11 cellular contexts compared by ENCODE assay signal in genomic region chr4:74451214-74451661, GRCh38. TPM values are rescaled to one million over a fixed set of nuclear protein-coding genes. Genes with fewer than 3 reads are reported as not detected.
A peak's percentile ranks its signal among the peaks of the same experiment; 100 is the strongest.
DNase-seq lines count a peak whose midpoint lies in the region; ATAC-seq, FAIRE-seq and TF ChIP-seq lines count a peak whose summit lies in the region.
"Had no signal": no experiment of that assay in that cellular context is flagged by ENCODE, and none has a peak within 500 bp of the region (broad histone marks: within the 10 kb centered on the region; RNA-seq: fewer than 3 reads in every experiment).

No MANE protein-coding gene starts in this region.

- peak; percentile 68 for DNase-seq in EL
- DNase-seq in NOMO-1 (lab: John Stamatoyannopoulos, UW; ENCODE audit: unreplicated experiment in 2 of 2): peak; percentile 49 to 75
- no peak for DNase-seq in H1 (ENCODE audit: low read depth in 1 of 2, low spot score in 2 of 2)
- DNase-seq in non-pigmented ciliary epithelial cell (ENCODE audit: low read depth): peak; percentile 56
- DNase-seq in NCI-H1105 treated with DMSO at 0.1 percent for 48 hours (lab: John Stamatoyannopoulos, UW): no peak
- DNase-seq in NCI-H345 (lab: John Stamatoyannopoulos, UW): no peak
- DNase-seq: central memory CD4-positive, alpha-beta T cell; NCI-H510A; stimulated activated naive CD8-positive, alpha-beta T cell treated with anti-CD3 and anti-CD28 coated beads, Interleukin-15, Interleukin-2, amounts not matched to agents 100 U/mL and 50 U/mL, for 24 hours had no signal

- CTCF ChIA-PET in H1 (lab: Charles Lee; ENCODE audit: partially characterized antibody): interaction anchor here (0.8 to 1.6 kb wide), 2 partner anchors 24 to 80 kb away, joined by 3 to 5 read pairs; no protein-coding TSS in a partner anchor

- H4K20me1 ChIP-seq in H1 (replicated peaks in 1 of 2; ENCODE audit: control insufficient read depth in 1 of 2, insufficient read depth in 2 of 2, low read length in 2 of 2): no peaks in the 10 kb centered on the region

- H3K4ac ChIP-seq in H1 (replicated peaks; ENCODE audit: insufficient read length, low read depth, low read length): no peak overlapping the region

- no peak for TF ChIP-seq EP300 in H1 (IDR thresholded peaks at IDR 0.05; ENCODE audit: borderline replicate concordance in 1 of 2, low read depth in 2 of 2, low read length in 2 of 2)

- no peaks in the 10 kb centered on the region for H3K23me2 ChIP-seq in H1 (ENCODE audit: low read depth, low read length)

- no peak overlapping the region for H2BK5ac ChIP-seq in H1 (ENCODE audit: low read depth, low read length)

- H3K9me3 ChIP-seq in H1 (ENCODE audit: insufficient read depth in 2 of 2, low read depth in 1 of 2, low read length in 1 of 2): no peaks in the 10 kb centered on the region

- ATAC-seq in GM18867 (IDR thresholded peaks at IDR 0.05; ENCODE audit: unreplicated experiment): no peak
- ATAC-seq in HG02759 (IDR thresholded peaks at IDR 0.05; ENCODE audit: unreplicated experiment): no peak
- ATAC-seq: stimulated activated naive CD8-positive, alpha-beta T cell treated with anti-CD3 and anti-CD28 coated beads, Interleukin-15, Interleukin-2, amounts not matched to agents 100 U/mL and 50 U/mL, for 24 hours had no signal

- H2AFZ ChIP-seq in H1 (ENCODE audit: low read length): no peak overlapping the region

- H3K4me3 ChIP-seq in H1 (ENCODE audit: extremely low read depth in 1 of 4, insufficient read depth in 2 of 4, low read depth in 3 of 4, low read length in 4 of 4): no peak overlapping the region

- no peak overlapping the region for H2AK5ac ChIP-seq in H1 (ENCODE audit: low read depth, low read length)

- H3K56ac ChIP-seq in H1 (replicated peaks; ENCODE audit: insufficient read length, low read depth, low read length): no peak overlapping the region

- H2BK20ac ChIP-seq in H1 (ENCODE audit: low read length): no peak overlapping the region

- peak; percentile 74 for FAIRE-seq in H1 (lab: Jason Lieb, UNC)

- H2BK15ac ChIP-seq in H1 (ENCODE audit: low read length): no peak overlapping the region

- TF ChIP-seq RAD21 in H1 (IDR thresholded peaks at IDR 0.05 in 1 of 2, conservative IDR thresholded peaks at IDR 0.05 in 1 of 2; ENCODE audit: low read depth in 2 of 2, low read length in 2 of 2): no peak

- H3K36me3 ChIP-seq in H1 (ENCODE audit: control insufficient read depth in 2 of 4, insufficient read depth in 4 of 4, low read length in 3 of 4): no peaks in the 10 kb centered on the region

- H4K8ac ChIP-seq in H1 (ENCODE audit: extremely low read depth, insufficient read depth, low read length): no peak overlapping the region

- H3K4me2 ChIP-seq in H1 (ENCODE audit: insufficient read depth in 1 of 2, low read depth in 2 of 2, low read length in 2 of 2): no peak overlapping the region

- peaks cover 0 to 2% (median 0%) of the 10 kb centered on the region in 4 experiments; a peak in 1 of 7 replicates for H3K4me1 ChIP-seq in H1 (replicated peaks in 1 of 4; ENCODE audit: control insufficient read depth in 3 of 4, insufficient read depth in 4 of 4, low read length in 3 of 4)

- no peak overlapping the region for H2BK12ac ChIP-seq in H1 (ENCODE audit: low read depth, low read length)

- no peak overlapping the region for H3K23ac ChIP-seq in H1 (ENCODE audit: insufficient read length)

- peaks cover 0 to 2% (median 0%) of the 10 kb centered on the region in 4 experiments; a peak in 3 of 7 replicates for H3K27me3 ChIP-seq in H1 (replicated peaks in 1 of 4; ENCODE audit: control insufficient read depth in 3 of 4, extremely low read depth in 1 of 4, insufficient read depth in 3 of 4, low read length in 3 of 4)

- no peak for TF ChIP-seq CTCF in H1 (IDR thresholded peaks at IDR 0.05; ENCODE audit: control extremely low read depth in 1 of 3, insufficient read depth in 1 of 3, low read depth in 1 of 3, low read length in 3 of 3)

- H4K91ac ChIP-seq in H1 (replicated peaks; ENCODE audit: insufficient read length, low read length): no peak overlapping the region

- no peak overlapping the region for H2BK120ac ChIP-seq in H1 (replicated peaks; ENCODE audit: low read depth, low read length)

- TF ChIP-seq POLR2A in H1 (IDR thresholded peaks at IDR 0.05; ENCODE audit: control extremely low read depth in 1 of 2, low read depth in 2 of 2, low read length in 2 of 2): no peak

- WGBS in H1 (ENCODE audit: extremely low coverage in 1 of 2, insufficient coverage in 1 of 2, insufficient read length in 1 of 2, insufficient replicate concordance in 2 of 2, low coverage in 1 of 2, low lambda C conversion rate in 2 of 2, missing lambda C conversion rate in 1 of 2), 2 experiments: 84% methylated on average over 1 of the region's 1 CpG; no CpG with 5 or more reads in 1 of the 2 experiments

- no peaks in the 10 kb centered on the region for H3K79me1 ChIP-seq in H1 (ENCODE audit: low read depth, low read length)

- no peak overlapping the region for H3K27ac ChIP-seq in H1 (ENCODE audit: low read depth, low read length)

- H4K5ac ChIP-seq in H1 (ENCODE audit: insufficient read length, low read depth, low read length): no peak overlapping the region

- no peaks in the 10 kb centered on the region for H3K79me2 ChIP-seq in H1 (ENCODE audit: control insufficient read depth in 1 of 2, insufficient read depth in 2 of 2, low read length in 2 of 2)

- no peak overlapping the region for H3K9ac ChIP-seq in H1 (replicated peaks in 1 of 4; ENCODE audit: extremely low read depth in 1 of 4, low read depth in 3 of 4, low read length in 3 of 4)

- no peak overlapping the region for H3K14ac ChIP-seq in H1 (ENCODE audit: insufficient read length)

- H3K18ac ChIP-seq in H1 (ENCODE audit: extremely low read depth, low read length): no peak overlapping the region

- POLR2A ChIA-PET in H1 (lab: Charles Lee; ENCODE audit: partially characterized antibody): interaction anchor here (0.7 kb wide), 1 partner anchor 12 kb away, joined by 3 read pairs; no protein-coding TSS in a partner anchor

TF ChIP-seq in H1, 55 proteins besides CTCF, POLR2A, EP300 and RAD21:
- peak; percentile 54; the same call in 1 of the 2 replicates for TF ChIP-seq JUND (IDR thresholded peaks at IDR 0.05; ENCODE audit: low read length)
- no peak for TF ChIP-seq SAP30 (IDR thresholded peaks at IDR 0.05; ENCODE audit: insufficient read depth, insufficient replicate concordance, low read length)

RNA-seq across cellular contexts. Expression of gene AREG, which starts 6.3 kb away (rescaled TPM):
- total RNA-seq in H1 (2021; fragmentation: NEBNext Ultra II Directional; extraction: Animal tissue kit (Norgen Biotek cat#: 25700)): not detected in 2 replicates
- polyA plus RNA-seq in H1 (2011; rRNA removed): not detected in 2 replicates
- not detected for polyA plus RNA-seq in H1 (2011; cell fraction: cytosol; rRNA removed)
- not detected for polyA plus RNA-seq in H1 (2011; cell fraction: nucleus; rRNA removed)
- not detected in 4 replicates for polyA plus RNA-seq in H1 (2012, experiment 1 of 2)
- not detected for polyA plus RNA-seq in H1 (2012, experiment 2 of 2)
- polyA plus RNA-seq in H1 (2013, experiment 1 of 2): 0.51 TPM
- 0.52 TPM for polyA plus RNA-seq in H1 (2013, experiment 2 of 2)
- polyA minus RNA-seq in H1 (2011; rRNA and poly(A)+ RNA removed): not detected in 2 replicates
- polyA minus RNA-seq in H1 (2011; cell fraction: cytosol; rRNA and poly(A)+ RNA removed): not detected
- polyA minus RNA-seq in H1 (2011; cell fraction: nucleus; rRNA and poly(A)+ RNA removed): not detected

Comparison
In these comparisons a context has a peak if more than half of its experiments do, and no peak if none do; other contexts are left out.
1. DNase-seq: peak in EL (single experiment), NOMO-1 (2 of 2) and non-pigmented ciliary epithelial cell (single experiment); none in H1 (0 of 2), NCI-H1105 treated with DMSO at 0.1 percent for 48 hours (single experiment) and NCI-H345 (single experiment).